Comparison of ENCODE assay signal across 18 cellular contexts in genomic region chr4:89556596-89557305, GRCh38.
DNase-seq lines count a peak whose midpoint lies in the region; ATAC-seq and TF ChIP-seq lines count a peak whose summit lies in the region.
"Had no signal": no experiment of that assay in that cellular context is flagged by ENCODE, and none has a peak within 500 bp of the region (broad histone marks: within the 10 kb centered on the region; RNA-seq: fewer than 3 reads in every experiment).

No MANE protein-coding gene starts in this region.

- no peaks in the 10 kb centered on the region for H3K36me3 ChIP-seq in mesodermal cell (ENCODE audit: control insufficient read depth, insufficient read depth, low read length)

- H3K4me3 ChIP-seq in epithelial cell of esophagus (ENCODE audit: low read length), result no peak overlapping the region
- H3K4me3 ChIP-seq in mesodermal cell (ENCODE audit: extremely low read depth, insufficient read depth, low read length, poor library complexity, severe bottlenecking), result no peak overlapping the region
- H3K4me3 ChIP-seq: GM12878 had no signal

- H3K27ac ChIP-seq in mesodermal cell (ENCODE audit: low read depth, low read length, severe bottlenecking), result peak overlapping the region; percentile 30

- H3K36me3 Mint-ChIP-seq in activated naive CD4-positive, alpha-beta T cell treated with anti-CD3 and anti-CD28 coated beads, Interleukin-2, amount 50 U/mL, for 24 hours, result no peaks in the 10 kb centered on the region
- no peaks in the 10 kb centered on the region for H3K36me3 Mint-ChIP-seq in activated naive CD4-positive, alpha-beta T cell treated with anti-CD3 and anti-CD28 coated beads, Interleukin-2, amount 50 U/mL, for 72 hours

- H3K9me3 Mint-ChIP-seq in activated naive CD4-positive, alpha-beta T cell treated with anti-CD3 and anti-CD28 coated beads, Interleukin-2, amount 50 U/mL, for 24 hours, result no peaks in the 10 kb centered on the region
- H3K9me3 Mint-ChIP-seq in activated naive CD4-positive, alpha-beta T cell treated with anti-CD3 and anti-CD28 coated beads, Interleukin-2, amount 50 U/mL, for 72 hours, result no peaks in the 10 kb centered on the region

- H3K27me3 Mint-ChIP-seq in activated naive CD4-positive, alpha-beta T cell treated with anti-CD3 and anti-CD28 coated beads, Interleukin-2, amount 50 U/mL, for 24 hours, result no peaks in the 10 kb centered on the region

- H3K4me1 Mint-ChIP-seq in activated naive CD4-positive, alpha-beta T cell treated with anti-CD3 and anti-CD28 coated beads, Interleukin-2, amount 50 U/mL, for 24 hours, result no peaks in the 10 kb centered on the region

- WGBS in mesodermal cell (ENCODE audit: insufficient coverage in 2 of 2), 2 experiments, result 50 to 68% methylated on average over 2 to 3 of the region's 4 CpGs

- H3K4me3 Mint-ChIP-seq in activated naive CD4-positive, alpha-beta T cell treated with anti-CD3 and anti-CD28 coated beads, Interleukin-2, amount 50 U/mL, for 24 hours, result no peak overlapping the region

- no peak for TF ChIP-seq CTCF in epithelial cell of esophagus (IDR thresholded peaks at IDR 0.05; ENCODE audit: insufficient read depth, low read depth, low read length, missing control alignments)

- H3K4me1 ChIP-seq in mesodermal cell (ENCODE audit: control insufficient read depth, insufficient read depth, low read length, poor library complexity, severe bottlenecking), result peaks cover 8% of the 10 kb centered on the region

- ATAC-seq in activated naive CD4-positive, alpha-beta T cell treated with anti-CD3 and anti-CD28 coated beads, Interleukin-2, amount 50 U/mL, for 72 hours, result no peak
- ATAC-seq in GM18498 (IDR thresholded peaks at IDR 0.05; ENCODE audit: unreplicated experiment) (no peak), GM21825 (IDR thresholded peaks at IDR 0.05; ENCODE audit: unreplicated experiment) (no peak)
- ATAC-seq: GM12878, HepG2 had no signal

- no peak for DNase-seq in activated naive CD4-positive, alpha-beta T cell treated with anti-CD3 and anti-CD28 coated beads, Interleukin-2, amount 50 U/mL, for 72 hours (ENCODE audit: low spot score in 2 of 2)
- peak; percentile 70 for DNase-seq in NCI-H69 (lab: John Stamatoyannopoulos, UW)
- peak; percentile 44 for DNase-seq in epithelial cell of esophagus (ENCODE audit: low read depth)
- DNase-seq in activated CD4-positive, alpha-beta T cell treated with anti-CD3 and anti-CD28 coated beads for 1 hour, result no peak
- DNase-seq: AML-193, DMS53, Karpas-422, NCI-H1436, NCI-H2029 treated with DMSO at 0.1 percent for 48 hours, NCI-H2227 treated with DMSO at 0.1 percent for 48 hours, NCI-H526, Right ventricle myocardium superior had no signal

- no peaks in the 10 kb centered on the region for H3K9me3 ChIP-seq in mesodermal cell (ENCODE audit: control insufficient read depth, low read length)

- H3K27ac Mint-ChIP-seq in activated naive CD4-positive, alpha-beta T cell treated with anti-CD3 and anti-CD28 coated beads, Interleukin-2, amount 50 U/mL, for 24 hours, result peak overlapping the region; percentile 14
- H3K27ac Mint-ChIP-seq in activated naive CD4-positive, alpha-beta T cell treated with anti-CD3 and anti-CD28 coated beads, Interleukin-2, amount 50 U/mL, for 72 hours, result no peak overlapping the region

Comparison
In these comparisons a context has a peak if more than half of its experiments do, and no peak if none do; other contexts are left out.
1. DNase-seq: peak in NCI-H69 (single experiment) and epithelial cell of esophagus (single experiment); none in activated naive CD4-positive, alpha-beta T cell treated with anti-CD3 and anti-CD28 coated beads, Interleukin-2, amount 50 U/mL, for 72 hours (0 of 2) and activated CD4-positive, alpha-beta T cell treated with anti-CD3 and anti-CD28 coated beads for 1 hour (single experiment).